9 cellular contexts compared by ENCODE assay signal in genomic region chr4:8191136-8191747, GRCh38. TPM values are rescaled to one million over a fixed set of nuclear protein-coding genes. Genes with fewer than 3 reads are reported as not detected.
DNase-seq lines count a peak whose midpoint lies in the region; ATAC-seq and TF ChIP-seq lines count a peak whose summit lies in the region.
"Had no signal": no experiment of that assay in that cellular context is flagged by ENCODE, and none has a peak within 500 bp of the region (broad histone marks: within the 10 kb centered on the region; RNA-seq: fewer than 3 reads in every experiment).

No MANE protein-coding gene starts in this region.

- no peaks in the 10 kb centered on the region for H3K9me2 ChIP-seq in MM.1S (replicated peaks; ENCODE audit: insufficient read depth, low read length)

- H3K36me3 ChIP-seq in MM.1S (replicated peaks; ENCODE audit: insufficient read depth, low read length) = no peaks in the 10 kb centered on the region
- H3K36me3 ChIP-seq in colonic mucosa = no peaks in the 10 kb centered on the region
- H3K36me3 ChIP-seq in mesodermal cell (ENCODE audit: control insufficient read depth, insufficient read depth, low read length) = no peaks in the 10 kb centered on the region

- peak overlapping the region; percentile 27; the same call in 1 of the 2 replicates for H3K9ac ChIP-seq in MM.1S (ENCODE audit: low read length)
- peak overlapping the region in 1 of 2 donors; percentile 35 for H3K9ac ChIP-seq in colonic mucosa (ENCODE audit: low read depth in 2 of 2, low read length in 2 of 2)

- CTCF ChIA-PET in activated CD8-positive, alpha-beta T cell treated with anti-CD3 and anti-CD28 coated beads for 36 hours (lab: Charles Lee) = interaction anchor here (4.4 kb wide), 1 partner anchor 15 kb away, joined by 27 read pairs; no protein-coding TSS in a partner anchor

- H3K4me1 Mint-ChIP-seq in activated CD8-positive, alpha-beta T cell treated with anti-CD3 and anti-CD28 coated beads for 36 hours (ENCODE audit: low read depth) = peaks cover 2% of the 10 kb centered on the region

- TF ChIP-seq CTCF in MM.1S (IDR thresholded peaks at IDR 0.05; ENCODE audit: low read length) (no peak), colonic mucosa (IDR thresholded peaks at IDR 0.05) (no peak)
- no peak for TF ChIP-seq CTCF in activated CD8-positive, alpha-beta T cell treated with anti-CD3 and anti-CD28 coated beads for 36 hours (IDR thresholded peaks at IDR 0.05)

- 77 to 83% methylated on average over 21 to 23 of the region's 23 CpGs for WGBS in mesodermal cell (ENCODE audit: insufficient coverage in 2 of 2), 2 experiments

- peak overlapping the region; percentile 15; the same call in 1 of the 2 replicates for H3K4me2 ChIP-seq in MM.1S (ENCODE audit: low read depth, low read length)

- no peak overlapping the region for H3K27ac Mint-ChIP-seq in activated CD8-positive, alpha-beta T cell treated with anti-CD3 and anti-CD28 coated beads for 36 hours

- POLR2A ChIA-PET in activated CD8-positive, alpha-beta T cell treated with anti-CD3 and anti-CD28 coated beads for 36 hours (lab: Charles Lee) = no interaction called here

- peak overlapping the region; percentile 62; the same call in 1 of the 2 replicates for H2AFZ ChIP-seq in MM.1S (ENCODE audit: low read length)

- intact Hi-C loops in colonic mucosa (cut with DNase I) = no loop called here
- intact Hi-C loops in activated CD8-positive, alpha-beta T cell treated with anti-CD3 and anti-CD28 coated beads for 36 hours (cut with micrococcal nuclease) = no loop called here

- H3K27ac ChIP-seq in MM.1S (ENCODE audit: low read length) = peak overlapping the region; percentile 77
- H3K27ac ChIP-seq in colonic mucosa = peak overlapping the region; percentile 36
- peak overlapping the region; percentile 73 for H3K27ac ChIP-seq in mesodermal cell (ENCODE audit: low read depth, low read length, severe bottlenecking)

- DNase-seq in MM.1S (peak; percentile 63), colonic mucosa (no peak), HPDE6-E6E7 (ENCODE audit: extremely low spot score) (no peak), NCI-H2171 (lab: John Stamatoyannopoulos, UW) (no peak), NCI-H2227 treated with DMSO at 0.1 percent for 48 hours (lab: John Stamatoyannopoulos, UW) (no peak)
- no peak for DNase-seq in activated CD8-positive, alpha-beta T cell treated with anti-CD3 and anti-CD28 coated beads for 36 hours

- H3K27me3 Mint-ChIP-seq in activated CD8-positive, alpha-beta T cell treated with anti-CD3 and anti-CD28 coated beads for 36 hours = no peaks in the 10 kb centered on the region

- H3F3A ChIP-seq in MM.1S (ENCODE audit: insufficient read depth, low read length) = peaks cover 7% of the 10 kb centered on the region; the same call in 1 of the 2 replicates

- no peaks in the 10 kb centered on the region for H3K79me2 ChIP-seq in MM.1S (ENCODE audit: low read length)

- ATAC-seq in GM19455 (IDR thresholded peaks at IDR 0.05; ENCODE audit: unreplicated experiment) = peak; percentile 44
- no peak for ATAC-seq in activated CD8-positive, alpha-beta T cell treated with anti-CD3 and anti-CD28 coated beads for 36 hours
- ATAC-seq: left colon had no signal

- H3K4me1 ChIP-seq in MM.1S (ENCODE audit: low read length) (peaks cover 12% of the 10 kb centered on the region), colonic mucosa (no peaks in the 10 kb centered on the region), mesodermal cell (ENCODE audit: control insufficient read depth, insufficient read depth, low read length, poor library complexity, severe bottlenecking) (peaks cover 25% of the 10 kb centered on the region)

- no peaks in the 10 kb centered on the region for H3K36me3 Mint-ChIP-seq in activated CD8-positive, alpha-beta T cell treated with anti-CD3 and anti-CD28 coated beads for 36 hours (ENCODE audit: low read depth)

- no peaks in the 10 kb centered on the region for H4K20me1 ChIP-seq in MM.1S (ENCODE audit: insufficient read depth, low read length)

- H3K4me3 ChIP-seq in MM.1S (ENCODE audit: low read length) (no peak overlapping the region), colonic mucosa (no peak overlapping the region), mesodermal cell (ENCODE audit: extremely low read depth, insufficient read depth, low read length, poor library complexity, severe bottlenecking) (no peak overlapping the region)

- H3K9me3 Mint-ChIP-seq in activated CD8-positive, alpha-beta T cell treated with anti-CD3 and anti-CD28 coated beads for 36 hours = no peaks in the 10 kb centered on the region

- H3K9me3 ChIP-seq in MM.1S (replicated peaks; ENCODE audit: insufficient read depth, low read length) (no peaks in the 10 kb centered on the region), colonic mucosa (no peaks in the 10 kb centered on the region), mesodermal cell (ENCODE audit: control insufficient read depth, low read length) (no peaks in the 10 kb centered on the region)

- no peak overlapping the region for H3K4me3 Mint-ChIP-seq in activated CD8-positive, alpha-beta T cell treated with anti-CD3 and anti-CD28 coated beads for 36 hours

- H3K27me3 ChIP-seq in MM.1S (replicated peaks; ENCODE audit: insufficient read depth, low read length) (peaks cover 41% of the 10 kb centered on the region), colonic mucosa (no peaks in the 10 kb centered on the region)

RNA-seq across cellular contexts. Expression of gene SH3TC1, which starts 7.8 kb away (rescaled TPM):
- 10 to 100 TPM; 10.8 to 22.5 TPM for total RNA-seq in colonic mucosa
- 16.6 TPM for polyA plus RNA-seq in mesodermal cell (2013, experiment 1 of 2)
- polyA plus RNA-seq in mesodermal cell (2013, experiment 2 of 2) = 10.0 TPM
- 10 to 100 TPM; 16.2 to 17.5 TPM for total RNA-seq in activated CD8-positive, alpha-beta T cell treated with anti-CD3 and anti-CD28 coated beads for 36 hours

RNA-seq across cellular contexts. Expression of gene ABLIM2, which starts 32.6 kb away (rescaled TPM):
- 10 to 100 TPM; 11.1 to 11.5 TPM for total RNA-seq in colonic mucosa
- polyA plus RNA-seq in mesodermal cell (2013, experiment 1 of 2) = 0.55 TPM
- polyA plus RNA-seq in mesodermal cell (2013, experiment 2 of 2) = 0.25 TPM
- total RNA-seq in activated CD8-positive, alpha-beta T cell treated with anti-CD3 and anti-CD28 coated beads for 36 hours = under 1 TPM; 0.32 to 0.54 TPM

Comparison
In these comparisons a context has a peak if more than half of its experiments do, and no peak if none do; other contexts are left out.
1. RNA of gene ABLIM2, which starts 32.6 kb away (total RNA-seq): 11.1 to 11.5 TPM in colonic mucosa; 0.32 to 0.54 TPM in activated CD8-positive, alpha-beta T cell treated with anti-CD3 and anti-CD28 coated beads for 36 hours; every median in the first group is over 4 times any median in the second.
2. Peak in every context shown above with its lines, with median percentiles within 50 percentile points of each other: H3K27ac ChIP-seq.